Comparison of ENCODE assay signal across 18 cellular contexts in the genomic region with DNA sequence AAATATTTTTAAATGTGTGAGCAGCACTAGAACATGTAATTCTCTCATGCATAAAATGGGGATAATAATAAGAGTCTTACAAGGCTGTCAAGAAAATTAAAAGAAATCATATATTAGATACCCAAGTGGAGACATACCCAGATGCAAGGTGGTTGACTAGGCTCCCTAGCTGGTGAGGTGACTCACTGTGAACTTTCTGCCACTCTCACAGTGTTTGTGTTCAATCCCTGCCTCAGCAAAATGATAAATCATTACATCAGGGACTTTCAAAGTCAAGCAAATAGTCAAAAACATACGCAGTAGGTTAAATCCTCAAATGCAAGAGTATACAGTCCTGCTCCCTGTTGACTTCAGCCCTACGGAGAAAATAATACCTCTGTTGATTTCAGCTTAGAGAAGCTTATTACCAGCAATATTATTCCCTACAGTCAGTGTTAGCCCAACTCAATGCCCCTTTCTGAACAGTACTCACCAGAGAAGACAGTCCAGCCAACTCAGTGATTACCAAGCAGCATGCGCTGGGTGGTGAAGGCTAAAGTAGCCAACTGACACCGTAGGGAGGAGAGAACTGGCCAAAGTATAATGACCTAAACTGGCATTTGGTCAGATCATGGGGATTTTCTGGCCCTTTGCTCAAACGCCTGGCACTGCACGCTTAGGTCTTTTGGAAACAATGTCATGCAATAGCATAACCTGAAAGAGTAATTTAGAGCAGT.
DNase-seq lines count a peak whose midpoint lies in the region; ATAC-seq and TF ChIP-seq lines count a peak whose summit lies in the region.
"Had no signal": no experiment of that assay in that cellular context is flagged by ENCODE, and none has a peak within 500 bp of the region (broad histone marks: within the 10 kb centered on the region; RNA-seq: fewer than 3 reads in every experiment).

No MANE protein-coding gene starts in this region.

- no peaks in the 10 kb centered on the region for H3K36me3 Mint-ChIP-seq in neural progenitor cell
- H3K36me3 Mint-ChIP-seq: CD4-positive, alpha-beta memory T cell had no signal

- no peaks in the 10 kb centered on the region for H4K20me1 ChIP-seq in neural progenitor cell (ENCODE audit: low read depth)

- ATAC-seq in left lobe of liver, result peak; percentile 98

- H3K79me2 ChIP-seq in neural progenitor cell (ENCODE audit: low read depth), result no peaks in the 10 kb centered on the region

- DNase-seq in DMS53 treated with DMSO at 0.1 percent for 48 hours (lab: John Stamatoyannopoulos, UW; ENCODE audit: unreplicated experiment), result peak; percentile 20
- DNase-seq in HT1080 (ENCODE audit: low read depth), result peak; percentile 30
- DNase-seq in cerebellum (ENCODE audit: low spot score), result peak; percentile 72
- peak; percentile 84 for DNase-seq in left lobe of liver (ENCODE audit: low spot score)
- DNase-seq in NCI-H1930 (lab: John Stamatoyannopoulos, UW), result no peak
- no peak for DNase-seq in neural progenitor cell (ENCODE audit: low spot score)
- DNase-seq in NK-92 treated with Interleukin-12 subunit alpha and Interleukin-12 subunit beta, amount 100 ng/mL, for 24 hours (lab: John Stamatoyannopoulos, UW), result no peak
- DNase-seq: Caco-2; CD4-positive, alpha-beta memory T cell; DMS 273 treated with DMSO at 0.1 percent for 48 hours; DND-41; KBM-7; NCI-H2081; NCI-H2227 treated with DMSO at 0.1 percent for 48 hours; NCI-H526 treated with DMSO at 0.1 percent for 48 hours; Peyer's patch; SHP77 treated with DMSO at 0.1 percent for 48 hours had no signal

- H3K4me2 ChIP-seq in neural progenitor cell, result no peak overlapping the region

- no peak overlapping the region for H3K9ac ChIP-seq in neural progenitor cell

- H3K4me3 ChIP-seq in neural progenitor cell, result no peak overlapping the region
- H3K4me3 ChIP-seq: Peyer's patch, SK-N-MC had no signal

- TF ChIP-seq CTCF in neural progenitor cell (IDR thresholded peaks at IDR 0.05), result no peak

- H3K4me1 Mint-ChIP-seq in neural progenitor cell, result peaks cover 4% of the 10 kb centered on the region

- H3K27ac Mint-ChIP-seq in neural progenitor cell, result no peak overlapping the region
- H3K27ac Mint-ChIP-seq: CD4-positive, alpha-beta memory T cell had no signal

- no peaks in the 10 kb centered on the region for H3K4me1 ChIP-seq in neural progenitor cell
- H3K4me1 ChIP-seq: Caco-2, Peyer's patch had no signal

- H3K36me3 ChIP-seq in neural progenitor cell, result no peaks in the 10 kb centered on the region
- H3K36me3 ChIP-seq: Peyer's patch had no signal

- H3K27ac ChIP-seq in neural progenitor cell, result no peak overlapping the region
- H3K27ac ChIP-seq: Peyer's patch, SK-N-MC had no signal

- H3F3A ChIP-seq in neural progenitor cell (ENCODE audit: low read depth), result no peaks in the 10 kb centered on the region

- no peaks in the 10 kb centered on the region for H3K9me3 ChIP-seq in neural progenitor cell (ENCODE audit: low read depth)
- H3K9me3 ChIP-seq: Peyer's patch had no signal

- no peak overlapping the region for H3K4me3 Mint-ChIP-seq in neural progenitor cell
- H3K4me3 Mint-ChIP-seq: CD4-positive, alpha-beta memory T cell had no signal

- H3K9me3 Mint-ChIP-seq in neural progenitor cell, result peaks cover 3% of the 10 kb centered on the region

- H3K27me3 Mint-ChIP-seq in neural progenitor cell (ENCODE audit: insufficient read depth, low read depth), result no peaks in the 10 kb centered on the region

- H3K27me3 ChIP-seq in neural progenitor cell, result no peaks in the 10 kb centered on the region
- H3K27me3 ChIP-seq: Peyer's patch had no signal

- no peak overlapping the region for H2AFZ ChIP-seq in neural progenitor cell (replicated peaks)

Comparison
In these comparisons a context has a peak if more than half of its experiments do, and no peak if none do; other contexts are left out.
1. DNase-seq: peak in DMS53 treated with DMSO at 0.1 percent for 48 hours (single experiment), HT1080 (single experiment), cerebellum (single experiment) and left lobe of liver (single experiment); none in NCI-H1930 (0 of 2), neural progenitor cell (single experiment) and NK-92 treated with Interleukin-12 subunit alpha and Interleukin-12 subunit beta, amount 100 ng/mL, for 24 hours (single experiment).